In genomic region chr9:134401391-134401790, GRCh38 we compare ENCODE assay signal across 19 cellular contexts.
A peak's percentile ranks its signal among the peaks of the same experiment; 100 is the strongest.
DNase-seq lines count a peak whose midpoint lies in the region; ATAC-seq, FAIRE-seq and TF ChIP-seq lines count a peak whose summit lies in the region.
"Had no signal": no experiment of that assay in that cellular context is flagged by ENCODE, and none has a peak within 500 bp of the region (broad histone marks: within the 10 kb centered on the region; RNA-seq: fewer than 3 reads in every experiment).

No MANE protein-coding gene starts in this region.

- TF ChIP-seq POLR2A in H1 (IDR thresholded peaks at IDR 0.05; ENCODE audit: control extremely low read depth in 1 of 2, low read depth in 2 of 2, low read length in 2 of 2) (no peak), gastrocnemius medialis (IDR thresholded peaks at IDR 0.05) (no peak)

- peaks cover 6% of the 10 kb centered on the region for H3K9me3 Mint-ChIP-seq in activated CD4-positive, alpha-beta T cell treated with anti-CD3 and anti-CD28 coated beads, Interleukin-2, amount 10 ng/mL, durations not matched to agents 7 days and 5 days
- peaks cover 0 to 3% (median 0%) of the 10 kb centered on the region in 11 donors for H3K9me3 Mint-ChIP-seq in naive thymus-derived CD4-positive, alpha-beta T cell
- H3K9me3 Mint-ChIP-seq: CD8-positive, alpha-beta T cell had no signal

- no peak overlapping the region for H3K9ac ChIP-seq in H1 (replicated peaks in 1 of 4; ENCODE audit: extremely low read depth in 1 of 4, low read depth in 3 of 4, low read length in 3 of 4)

- ATAC-seq in gastrocnemius medialis = no peak
- ATAC-seq in naive thymus-derived CD4-positive, alpha-beta T cell = no peak
- ATAC-seq in HG03045 (IDR thresholded peaks at IDR 0.05; ENCODE audit: unreplicated experiment) = no peak
- ATAC-seq: A549; CD8-positive, alpha-beta T cell; GM23338; K562 had no signal

- no peak overlapping the region for H2BK5ac ChIP-seq in H1 (ENCODE audit: low read depth, low read length)

- no peak overlapping the region for H4K5ac ChIP-seq in H1 (ENCODE audit: insufficient read length, low read depth, low read length)

- H3K9me3 ChIP-seq in H1 (ENCODE audit: insufficient read depth in 2 of 2, low read depth in 1 of 2, low read length in 1 of 2) (peaks cover 10 to 11% of the 10 kb centered on the region in 2 experiments), gastrocnemius medialis (no peaks in the 10 kb centered on the region)
- peaks cover 0 to 7% (median 0%) of the 10 kb centered on the region in 3 experiments for H3K9me3 ChIP-seq in naive thymus-derived CD4-positive, alpha-beta T cell (ENCODE audit: control insufficient read depth in 2 of 3, low read length in 3 of 3)

- H2BK12ac ChIP-seq in H1 (ENCODE audit: low read depth, low read length) = no peak overlapping the region

- H2BK20ac ChIP-seq in H1 (ENCODE audit: low read length) = no peak overlapping the region

- no peaks in the 10 kb centered on the region for H3K36me3 Mint-ChIP-seq in activated CD4-positive, alpha-beta T cell treated with anti-CD3 and anti-CD28 coated beads, Interleukin-2, amount 10 ng/mL, durations not matched to agents 7 days and 5 days (ENCODE audit: low read depth)
- H3K36me3 Mint-ChIP-seq in naive thymus-derived CD4-positive, alpha-beta T cell = peaks cover 0 to 5% (median 0%) of the 10 kb centered on the region in 5 donors
- H3K36me3 Mint-ChIP-seq: CD8-positive, alpha-beta T cell had no signal

- H3K18ac ChIP-seq in H1 (ENCODE audit: extremely low read depth, low read length) = no peak overlapping the region

- POLR2A ChIA-PET in activated CD4-positive, alpha-beta T cell treated with anti-CD3 and anti-CD28 coated beads, Interleukin-2, amount 10 ng/mL, durations not matched to agents 7 days and 5 days (lab: Charles Lee) = no interaction called here
- POLR2A ChIA-PET in H1 (lab: Charles Lee; ENCODE audit: partially characterized antibody) = interaction anchor here (0.6 to 0.9 kb wide), 2 partner anchors 8 to 241 kb away, joined by 3 to 4 read pairs; no protein-coding TSS in a partner anchor
- POLR2A ChIA-PET in naive thymus-derived CD4-positive, alpha-beta T cell (lab: Charles Lee) = interaction anchor here (0.8 kb wide), 1 partner anchor 213 kb away, joined by 3 read pairs; no protein-coding TSS in a partner anchor

- no peak overlapping the region for H3K4me2 ChIP-seq in H1 (ENCODE audit: insufficient read depth in 1 of 2, low read depth in 2 of 2, low read length in 2 of 2)
- H3K4me2 ChIP-seq: A549, GM23338 had no signal

- H3K27ac Mint-ChIP-seq in activated CD4-positive, alpha-beta T cell treated with anti-CD3 and anti-CD28 coated beads, Interleukin-2, amount 10 ng/mL, durations not matched to agents 7 days and 5 days = peak overlapping the region; percentile 31
- H3K27ac Mint-ChIP-seq in naive thymus-derived CD4-positive, alpha-beta T cell = no peak overlapping the region
- H3K27ac Mint-ChIP-seq: CD8-positive, alpha-beta T cell; GM23338 had no signal

- peaks cover 0 to 14% of the 10 kb centered on the region in 2 experiments; a peak in 1 of 4 replicates for H3K79me2 ChIP-seq in H1 (ENCODE audit: control insufficient read depth in 1 of 2, insufficient read depth in 2 of 2, low read length in 2 of 2)

- no peak overlapping the region for H2AFZ ChIP-seq in H1 (ENCODE audit: low read length)
- H2AFZ ChIP-seq: GM23338 had no signal

- H2BK15ac ChIP-seq in H1 (ENCODE audit: low read length) = no peak overlapping the region

- TF ChIP-seq RAD21 in H1 (IDR thresholded peaks at IDR 0.05 in 1 of 2, conservative IDR thresholded peaks at IDR 0.05 in 1 of 2; ENCODE audit: low read depth in 2 of 2, low read length in 2 of 2) = no peak

- H3K27ac ChIP-seq in H1 (ENCODE audit: low read depth, low read length) (no peak overlapping the region), gastrocnemius medialis (peak overlapping the region; percentile 90 to 98 (median 98))
- no peak overlapping the region for H3K27ac ChIP-seq in naive thymus-derived CD4-positive, alpha-beta T cell (ENCODE audit: low read depth, low read length)
- H3K27ac ChIP-seq: 22Rv1 had no signal

- FAIRE-seq in H1 (lab: Jason Lieb, UNC) = no peak
- FAIRE-seq: A549, HTR-8/SVneo, K562 had no signal

- intact Hi-C loops in gastrocnemius medialis (cut with DNase I; ENCODE audit: low total_unique reads) = no loop called here
- intact Hi-C loops in naive thymus-derived CD4-positive, alpha-beta T cell (cut with micrococcal nuclease) = loop anchor here in 1 of 2 donors (5.0 kb wide), 1 partner anchor 334 kb away; the partner anchor contains the start of gene BRD3

- H3K36me3 ChIP-seq in H1 (ENCODE audit: control insufficient read depth in 2 of 4, insufficient read depth in 4 of 4, low read length in 3 of 4) = no peaks in the 10 kb centered on the region
- H3K36me3 ChIP-seq in gastrocnemius medialis = no peaks in the 10 kb centered on the region
- no peaks in the 10 kb centered on the region for H3K36me3 ChIP-seq in naive thymus-derived CD4-positive, alpha-beta T cell (ENCODE audit: control insufficient read depth in 2 of 3, insufficient read depth in 3 of 3, low read length in 3 of 3)
- H3K36me3 ChIP-seq: HAP-1 had no signal

- no peaks in the 10 kb centered on the region for H3K27me3 Mint-ChIP-seq in activated CD4-positive, alpha-beta T cell treated with anti-CD3 and anti-CD28 coated beads, Interleukin-2, amount 10 ng/mL, durations not matched to agents 7 days and 5 days
- H3K27me3 Mint-ChIP-seq in naive thymus-derived CD4-positive, alpha-beta T cell = peaks cover 0 to 8% (median 0%) of the 10 kb centered on the region in 5 donors

- H4K91ac ChIP-seq in H1 (replicated peaks; ENCODE audit: insufficient read length, low read length) = no peak overlapping the region

- H3K4me1 ChIP-seq in H1 (replicated peaks in 1 of 4; ENCODE audit: control insufficient read depth in 3 of 4, insufficient read depth in 4 of 4, low read length in 3 of 4) (peaks cover 0 to 2% (median under 1%) of the 10 kb centered on the region in 4 experiments; a peak in 3 of 7 replicates), gastrocnemius medialis (peaks cover 70 to 76% of the 10 kb centered on the region in 2 donors)
- peaks cover 42 to 46% of the 10 kb centered on the region in 2 donors for H3K4me1 ChIP-seq in naive thymus-derived CD4-positive, alpha-beta T cell (ENCODE audit: control insufficient read depth in 2 of 2, insufficient read depth in 2 of 2, low read length in 2 of 2)

- in situ Hi-C loops in gastrocnemius medialis (cut with MboI; ENCODE audit: low sequenced_read_pairs in 4 of 4) = no loop called here

- no peak overlapping the region for H3K56ac ChIP-seq in H1 (replicated peaks; ENCODE audit: insufficient read length, low read depth, low read length)

- 91% methylated on average over 11 of the region's 19 CpGs; no CpG with 5 or more reads in 1 of the 2 experiments for whole genome bisulfite sequencing in H1 (ENCODE audit: extremely low coverage in 1 of 2, insufficient coverage in 1 of 2, insufficient read length in 1 of 2, insufficient replicate concordance in 2 of 2, low coverage in 1 of 2, low lambda C conversion rate in 2 of 2, missing lambda C conversion rate in 1 of 2), 2 experiments

- H3K4me1 Mint-ChIP-seq in activated CD4-positive, alpha-beta T cell treated with anti-CD3 and anti-CD28 coated beads, Interleukin-2, amount 10 ng/mL, durations not matched to agents 7 days and 5 days = peaks cover 38% of the 10 kb centered on the region
- H3K4me1 Mint-ChIP-seq in naive thymus-derived CD4-positive, alpha-beta T cell = peaks cover 32 to 55% (median 49%) of the 10 kb centered on the region in 7 donors

- no peak for TF ChIP-seq EP300 in H1 (IDR thresholded peaks at IDR 0.05; ENCODE audit: borderline replicate concordance in 1 of 2, low read depth in 2 of 2, low read length in 2 of 2)

- peaks cover 5% of the 10 kb centered on the region; the same call in 1 of the 2 replicates for H3K79me1 ChIP-seq in H1 (ENCODE audit: low read depth, low read length)

- H3K4me3 ChIP-seq in H1 (ENCODE audit: extremely low read depth in 1 of 4, insufficient read depth in 2 of 4, low read depth in 3 of 4, low read length in 4 of 4) (no peak overlapping the region), gastrocnemius medialis (no peak overlapping the region)
- H3K4me3 ChIP-seq in naive thymus-derived CD4-positive, alpha-beta T cell (ENCODE audit: low read length) = no peak overlapping the region
- H3K4me3 ChIP-seq: A549, GM23338, HAP-1, K562 had no signal

- TF ChIP-seq CTCF in H1 (IDR thresholded peaks at IDR 0.05; ENCODE audit: control extremely low read depth in 1 of 3, insufficient read depth in 1 of 3, low read depth in 1 of 3, low read length in 3 of 3) = no peak
- no peak for TF ChIP-seq CTCF in gastrocnemius medialis (IDR thresholded peaks at IDR 0.05 in 4 of 5, conservative IDR thresholded peaks at IDR 0.05 in 1 of 5)

- H3K23me2 ChIP-seq in H1 (ENCODE audit: low read depth, low read length) = no peaks in the 10 kb centered on the region

- H3K4ac ChIP-seq in H1 (replicated peaks; ENCODE audit: insufficient read length, low read depth, low read length) = no peak overlapping the region

- 0 out of 2 replicates have a peak overlapping the region, but pooled peaks have one; percentile 25 for H4K8ac ChIP-seq in H1 (ENCODE audit: extremely low read depth, insufficient read depth, low read length)

- no peak for DNase-seq in activated CD4-positive, alpha-beta T cell treated with anti-CD3 and anti-CD28 coated beads, Interleukin-2, amount 10 ng/mL, durations not matched to agents 7 days and 5 days
- no peak for DNase-seq in activated CD4-positive, alpha-beta T cell treated with anti-CD3 and anti-CD28 coated beads for 48 hours
- DNase-seq in H1 (ENCODE audit: low read depth in 1 of 2, low spot score in 2 of 2) = no peak
- DNase-seq in gastrocnemius medialis = no peak
- DNase-seq in naive thymus-derived CD4-positive, alpha-beta T cell = no peak
- no peak for DNase-seq in activated CD8-positive, alpha-beta memory T cell treated with anti-CD3 and anti-CD28 coated beads, Interleukin-2, amount 50 U/mL, for 48 hours
- DNase-seq: AML-193; Calu3; CD8-positive, alpha-beta T cell; DMS79 treated with DMSO at 0.1 percent for 48 hours; GF-D8; IMR-90 had no signal

- H2AK5ac ChIP-seq in H1 (ENCODE audit: low read depth, low read length) = no peak overlapping the region

- no peak overlapping the region for H3K23ac ChIP-seq in H1 (ENCODE audit: insufficient read length)

- H3K14ac ChIP-seq in H1 (ENCODE audit: insufficient read length) = no peak overlapping the region

- H4K20me1 ChIP-seq in H1 (replicated peaks in 1 of 2; ENCODE audit: control insufficient read depth in 1 of 2, insufficient read depth in 2 of 2, low read length in 2 of 2) = peaks cover 5 to 7% of the 10 kb centered on the region in 2 experiments

- no peak overlapping the region for H2BK120ac ChIP-seq in H1 (replicated peaks; ENCODE audit: low read depth, low read length)

- CTCF ChIA-PET in activated CD4-positive, alpha-beta T cell treated with anti-CD3 and anti-CD28 coated beads, Interleukin-2, amount 10 ng/mL, durations not matched to agents 7 days and 5 days (lab: Charles Lee) = no interaction called here
- CTCF ChIA-PET in H1 (lab: Charles Lee; ENCODE audit: partially characterized antibody) = interaction anchor here (0.7 to 3.4 kb wide), 6 partner anchors 11 to 227 kb away, joined by 3 to 24 read pairs (median 4); no protein-coding TSS in a partner anchor
- CTCF ChIA-PET in naive thymus-derived CD4-positive, alpha-beta T cell (lab: Charles Lee) = no interaction called here

- H3K27me3 ChIP-seq in H1 (replicated peaks in 1 of 4; ENCODE audit: control insufficient read depth in 3 of 4, extremely low read depth in 1 of 4, insufficient read depth in 3 of 4, low read length in 3 of 4) (no peaks in the 10 kb centered on the region), gastrocnemius medialis (no peaks in the 10 kb centered on the region)
- no peaks in the 10 kb centered on the region for H3K27me3 ChIP-seq in naive thymus-derived CD4-positive, alpha-beta T cell (ENCODE audit: control insufficient read depth in 2 of 2, insufficient read depth in 2 of 2, low read length in 2 of 2)

- H3K4me3 Mint-ChIP-seq in activated CD4-positive, alpha-beta T cell treated with anti-CD3 and anti-CD28 coated beads, Interleukin-2, amount 10 ng/mL, durations not matched to agents 7 days and 5 days = no peak overlapping the region
- no peak overlapping the region for H3K4me3 Mint-ChIP-seq in naive thymus-derived CD4-positive, alpha-beta T cell
- H3K4me3 Mint-ChIP-seq: CD8-positive, alpha-beta T cell; GM23338 had no signal

Comparison
In these comparisons a context has a peak if more than half of its experiments do, and no peak if none do; other contexts are left out.
1. H3K27ac ChIP-seq: peak in gastrocnemius medialis (4 of 4); none in H1 (single experiment) and naive thymus-derived CD4-positive, alpha-beta T cell (single experiment).